17 cellular contexts compared by ENCODE assay signal in the genomic region with DNA sequence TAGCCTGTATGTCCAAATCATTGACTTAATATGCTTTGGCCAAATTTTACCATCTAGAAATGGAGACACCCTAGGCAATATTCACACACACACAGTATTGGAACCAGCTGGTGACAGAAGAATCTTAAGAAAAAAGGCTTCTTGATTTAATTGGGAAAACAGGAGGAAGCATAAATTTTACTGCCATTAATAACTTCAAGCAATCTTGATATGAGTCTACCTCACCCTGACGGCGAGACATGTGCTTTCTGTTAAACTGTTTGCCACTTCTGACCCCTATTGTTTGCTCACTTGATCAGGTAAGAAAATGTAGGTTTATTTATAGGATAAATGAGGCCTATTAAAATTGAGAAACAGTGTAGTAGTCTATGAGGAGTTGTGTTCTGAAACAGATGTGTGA.
"Had no signal": no experiment of that assay in that cellular context is flagged by ENCODE, and none has a peak within 500 bp of the region (broad histone marks: within the 10 kb centered on the region; RNA-seq: fewer than 3 reads in every experiment).

No MANE protein-coding gene starts in this region.

- ATAC-seq: activated T-cell treated with anti-CD3 and anti-CD28 coated beads, Interleukin-2, amount 50 U/mL, for 4 hours; naive thymus-derived CD4-positive, alpha-beta T cell; right cardiac atrium had no signal

- H3K4me2 ChIP-seq: neural progenitor cell had no signal

- H3K27ac ChIP-seq: coronary artery, left ventricle myocardium inferior, neural progenitor cell, prostate gland, tibial nerve had no signal

- H3K9me3 ChIP-seq: left ventricle myocardium inferior, prostate gland, tibial nerve had no signal

- H3K4me3 ChIP-seq: coronary artery, left ventricle myocardium inferior, neural progenitor cell, prostate gland, tibial nerve had no signal

- H3K4me1 ChIP-seq: prostate gland had no signal

- H3K9ac ChIP-seq: neural progenitor cell had no signal

- H2AFZ ChIP-seq: neural progenitor cell had no signal

- H3K27me3 ChIP-seq: tibial nerve had no signal

- DNase-seq: activated CD4-positive, alpha-beta T cell treated with anti-CD3 and anti-CD28 coated beads, Interleukin-2, amount 50 U/mL, for 1 hour; activated CD4-positive, CD25-positive, alpha-beta regulatory T cell treated with anti-CD3 and anti-CD28 coated beads, Interleukin-2, amount 50 U/mL, for 72 hours; activated CD8-positive, alpha-beta memory T cell treated with anti-CD3 and anti-CD28 coated beads, Interleukin-2, amount 50 U/mL, for 4 hours; activated naive CD4-positive, alpha-beta T cell treated with anti-CD3 and anti-CD28 coated beads for 36 hours; activated T-cell treated with anti-CD3 and anti-CD28 coated beads, Interleukin-2, amount 50 U/mL, for 4 hours; anterior cingulate cortex; central memory CD4-positive, alpha-beta T cell; immature natural killer cell; kidney glomerular epithelial cell; left ventricle myocardium inferior; naive thymus-derived CD4-positive, alpha-beta T cell; right cardiac atrium had no signal

- H3K36me3 ChIP-seq: neural progenitor cell, prostate gland, tibial nerve had no signal

- FAIRE-seq: urothelium cell line had no signal
